Comparison of ENCODE assay signal across 10 cellular contexts in the genomic region with DNA sequence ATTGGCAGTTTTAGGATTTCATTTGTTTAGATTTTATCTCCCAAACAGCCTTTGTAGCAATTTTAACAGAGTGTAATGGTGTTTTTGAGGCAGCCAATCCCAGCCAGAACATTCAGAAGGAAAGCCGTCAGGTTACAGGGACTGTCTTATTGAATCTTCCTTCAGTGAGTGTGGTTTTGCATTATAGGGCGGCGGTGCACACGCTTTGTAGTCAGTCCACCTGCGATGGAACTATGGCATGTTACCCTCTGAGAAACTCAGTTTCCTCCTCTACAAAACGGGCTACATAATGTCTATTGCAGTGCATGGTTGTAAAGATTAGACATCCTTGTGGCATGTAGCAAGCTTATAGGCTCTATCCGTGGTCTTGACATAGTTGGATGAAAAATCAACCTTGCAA. TPM values are rescaled to one million over a fixed set of nuclear protein-coding genes. Genes with fewer than 3 reads are reported as not detected.
A peak's percentile ranks its signal among the peaks of the same experiment; 100 is the strongest.
DNase-seq lines count a peak whose midpoint lies in the region; ATAC-seq and TF ChIP-seq lines count a peak whose summit lies in the region.
"Had no signal": no experiment of that assay in that cellular context is flagged by ENCODE, and none has a peak within 500 bp of the region (broad histone marks: within the 10 kb centered on the region; RNA-seq: fewer than 3 reads in every experiment).

No MANE protein-coding gene starts in this region.

- TF ChIP-seq CTCF in liver (IDR thresholded peaks at IDR 0.05; ENCODE audit: low read depth, low read length, missing input control) (no peak), type B pancreatic cell (conservative IDR thresholded peaks at IDR 0.05) (no peak)

- H3K9me3 ChIP-seq in liver (ENCODE audit: control insufficient read depth in 4 of 4, low read length in 3 of 4) = no peaks in the 10 kb centered on the region

- ATAC-seq in activated naive CD4-positive, alpha-beta T cell treated with anti-CD3 and anti-CD28 coated beads, Interleukin-2, amount 50 U/mL, for 72 hours = no peak
- no peak for ATAC-seq in activated T-helper 17 cell treated with anti-CD3 and anti-CD28 coated beads, Interleukin-2, amount 50 U/mL, for 72 hours (replicated peaks)

- peak overlapping the region; percentile 28 to 93 for H3K27ac ChIP-seq in liver (ENCODE audit: low read depth in 1 of 2, low read length in 2 of 2)

- no peaks in the 10 kb centered on the region for H3K36me3 ChIP-seq in liver (ENCODE audit: control insufficient read depth in 4 of 4, insufficient read depth in 3 of 4, low read depth in 1 of 4, low read length in 3 of 4)

- H3K27me3 Mint-ChIP-seq in activated naive CD4-positive, alpha-beta T cell treated with anti-CD3 and anti-CD28 coated beads, Interleukin-2, amount 10 ng/mL, durations not matched to agents 7 days and 5 days = no peaks in the 10 kb centered on the region
- H3K27me3 Mint-ChIP-seq in activated T-helper 17 cell treated with anti-CD3 and anti-CD28 coated beads, Interleukin-2, amount 50 U/mL, for 72 hours = no peaks in the 10 kb centered on the region
- no peaks in the 10 kb centered on the region for H3K27me3 Mint-ChIP-seq in type B pancreatic cell

- H3K27me3 ChIP-seq in liver (ENCODE audit: control insufficient read depth in 4 of 4, insufficient read depth in 4 of 4, low read length in 3 of 4) = no peaks in the 10 kb centered on the region

- CTCF ChIA-PET in activated naive CD4-positive, alpha-beta T cell treated with anti-CD3 and anti-CD28 coated beads, Interleukin-2, amount 10 ng/mL, durations not matched to agents 7 days and 5 days (lab: Charles Lee) = no interaction called here

- peaks cover 5% of the 10 kb centered on the region for H3K9me3 Mint-ChIP-seq in activated naive CD4-positive, alpha-beta T cell treated with anti-CD3 and anti-CD28 coated beads, Interleukin-2, amount 10 ng/mL, durations not matched to agents 7 days and 5 days
- H3K9me3 Mint-ChIP-seq in activated naive CD4-positive, alpha-beta T cell treated with anti-CD3 and anti-CD28 coated beads, Interleukin-2, amount 50 U/mL, for 72 hours = no peaks in the 10 kb centered on the region
- H3K9me3 Mint-ChIP-seq in activated T-helper 17 cell treated with anti-CD3 and anti-CD28 coated beads, Interleukin-2, amount 50 U/mL, for 72 hours = no peaks in the 10 kb centered on the region
- H3K9me3 Mint-ChIP-seq in type B pancreatic cell = no peaks in the 10 kb centered on the region

- TF ChIP-seq RAD21 in liver (IDR thresholded peaks at IDR 0.05) = no peak

- H3K4me3 Mint-ChIP-seq in activated naive CD4-positive, alpha-beta T cell treated with anti-CD3 and anti-CD28 coated beads, Interleukin-2, amount 10 ng/mL, durations not matched to agents 7 days and 5 days = peak overlapping the region; percentile 87
- peak overlapping the region; percentile 90 for H3K4me3 Mint-ChIP-seq in activated T-helper 17 cell treated with anti-CD3 and anti-CD28 coated beads, Interleukin-2, amount 50 U/mL, for 72 hours
- H3K4me3 Mint-ChIP-seq in type B pancreatic cell = peak overlapping the region; percentile 93

- WGBS in liver = 33% methylated on average over 7 of the region's 7 CpGs

- H3K27ac Mint-ChIP-seq in activated naive CD4-positive, alpha-beta T cell treated with anti-CD3 and anti-CD28 coated beads, Interleukin-2, amount 10 ng/mL, durations not matched to agents 7 days and 5 days = peak overlapping the region; percentile 81
- no peak overlapping the region for H3K27ac Mint-ChIP-seq in activated naive CD4-positive, alpha-beta T cell treated with anti-CD3 and anti-CD28 coated beads, Interleukin-2, amount 50 U/mL, for 72 hours
- H3K27ac Mint-ChIP-seq in activated T-helper 17 cell treated with anti-CD3 and anti-CD28 coated beads, Interleukin-2, amount 50 U/mL, for 72 hours = peak overlapping the region; percentile 83
- no peak overlapping the region for H3K27ac Mint-ChIP-seq in type B pancreatic cell

- peaks cover 8 to 52% (median 42%) of the 10 kb centered on the region in 4 donors for H3K4me1 ChIP-seq in liver (ENCODE audit: control insufficient read depth in 4 of 4, insufficient read depth in 4 of 4, low read length in 3 of 4)

- peak overlapping the region; percentile 73 to 97 (median 85) for H3K4me3 ChIP-seq in liver (ENCODE audit: low read depth in 1 of 3, low read length in 3 of 3)

- no peak for DNase-seq in activated naive CD4-positive, alpha-beta T cell treated with anti-CD3 and anti-CD28 coated beads, Interleukin-2, amount 10 ng/mL, durations not matched to agents 7 days and 5 days
- DNase-seq in activated naive CD4-positive, alpha-beta T cell treated with anti-CD3 and anti-CD28 coated beads, Interleukin-2, amount 50 U/mL, for 72 hours (ENCODE audit: low spot score in 2 of 2) = no peak
- no peak for DNase-seq in type B pancreatic cell (ENCODE audit: extremely low spot score, unreplicated experiment)
- no peak for DNase-seq in NCI-H1436 (lab: John Stamatoyannopoulos, UW)
- DNase-seq in activated effector memory CD4-positive, alpha-beta T cell treated with anti-CD3 and anti-CD28 coated beads, Interleukin-2, amount 50 U/mL, for 16 hours = no peak
- DNase-seq in NCI-H2227 treated with DMSO at 0.1 percent for 48 hours (lab: John Stamatoyannopoulos, UW) = no peak
- DNase-seq: caudate nucleus, DMS79 had no signal

- H3K4me1 Mint-ChIP-seq in activated naive CD4-positive, alpha-beta T cell treated with anti-CD3 and anti-CD28 coated beads, Interleukin-2, amount 10 ng/mL, durations not matched to agents 7 days and 5 days = peaks cover 31% of the 10 kb centered on the region
- H3K4me1 Mint-ChIP-seq in activated T-helper 17 cell treated with anti-CD3 and anti-CD28 coated beads, Interleukin-2, amount 50 U/mL, for 72 hours = peaks cover 17% of the 10 kb centered on the region
- peaks cover 15% of the 10 kb centered on the region for H3K4me1 Mint-ChIP-seq in type B pancreatic cell (ENCODE audit: unreplicated experiment)

- H3K9ac ChIP-seq in liver (ENCODE audit: low read depth in 1 of 2, low read length in 2 of 2) = peak overlapping the region; percentile 97 to 99

- H3K36me3 Mint-ChIP-seq in activated naive CD4-positive, alpha-beta T cell treated with anti-CD3 and anti-CD28 coated beads, Interleukin-2, amount 10 ng/mL, durations not matched to agents 7 days and 5 days = peaks cover 20% of the 10 kb centered on the region
- H3K36me3 Mint-ChIP-seq in activated naive CD4-positive, alpha-beta T cell treated with anti-CD3 and anti-CD28 coated beads, Interleukin-2, amount 50 U/mL, for 72 hours = peaks cover 8 to 13% of the 10 kb centered on the region in 2 donors
- H3K36me3 Mint-ChIP-seq in activated T-helper 17 cell treated with anti-CD3 and anti-CD28 coated beads, Interleukin-2, amount 50 U/mL, for 72 hours (ENCODE audit: low read depth) = peaks cover 18% of the 10 kb centered on the region
- no peaks in the 10 kb centered on the region for H3K36me3 Mint-ChIP-seq in type B pancreatic cell

TF ChIP-seq in liver, 16 proteins besides CTCF, POLR2A, EP300 and RAD21:
- no peak for TF ChIP-seq HNF4A (conservative IDR thresholded peaks at IDR 0.05)
- TF ChIP-seq GABPA (IDR thresholded peaks at IDR 0.05 in 1 of 2, conservative IDR thresholded peaks at IDR 0.05 in 1 of 2) = no peak
- TF ChIP-seq EGR1 (IDR thresholded peaks at IDR 0.05; ENCODE audit: low read depth in 2 of 2) = no peak

RNA-seq across cellular contexts. Expression of gene LRRC28, which starts 1.0 kb away (rescaled TPM):
- total RNA-seq in activated naive CD4-positive, alpha-beta T cell treated with anti-CD3 and anti-CD28 coated beads, Interleukin-2, amount 50 U/mL, for 72 hours = 10 to 100 TPM; 21.3 to 27.7 TPM
- total RNA-seq in activated T-helper 17 cell treated with anti-CD3 and anti-CD28 coated beads, Interleukin-2, amount 50 U/mL, for 72 hours = 10 to 100 TPM; 18.5 to 26.0 TPM
- total RNA-seq in liver = 10 to 100 TPM; 43.7 to 46.6 TPM
- polyA plus RNA-seq in liver = 10 to 100 TPM; 15.4 to 38.3 TPM
- 26.9 and 27.0 TPM in 2 replicates for total RNA-seq in type B pancreatic cell (ENCODE audit: low replicate concordance)

RNA-seq across cellular contexts. Expression of gene TTC23, which starts 2.9 kb away (rescaled TPM):
- total RNA-seq in activated naive CD4-positive, alpha-beta T cell treated with anti-CD3 and anti-CD28 coated beads, Interleukin-2, amount 50 U/mL, for 72 hours = 1 to 10 TPM; 3.1 to 3.6 TPM
- total RNA-seq in activated T-helper 17 cell treated with anti-CD3 and anti-CD28 coated beads, Interleukin-2, amount 50 U/mL, for 72 hours = 1 to 10 TPM in 1 of 2 donors, under 1 TPM in 1; 0.67 to 2.5 TPM
- total RNA-seq in liver (10 to 100 TPM in 1 of 2 donors, 1 to 10 TPM in 1; 9.9 to 12.3 TPM), type B pancreatic cell (ENCODE audit: low replicate concordance) (18.8 and 26.4 TPM in 2 replicates)
- polyA plus RNA-seq in liver = 1 to 10 TPM; 3.7 to 4.4 TPM

Comparison
In these comparisons a context has a peak if more than half of its experiments do, and no peak if none do; other contexts are left out.
1. H3K27ac Mint-ChIP-seq: peak in activated naive CD4-positive, alpha-beta T cell treated with anti-CD3 and anti-CD28 coated beads, Interleukin-2, amount 10 ng/mL, durations not matched to agents 7 days and 5 days (single experiment) and activated T-helper 17 cell treated with anti-CD3 and anti-CD28 coated beads, Interleukin-2, amount 50 U/mL, for 72 hours (single experiment); none in activated naive CD4-positive, alpha-beta T cell treated with anti-CD3 and anti-CD28 coated beads, Interleukin-2, amount 50 U/mL, for 72 hours (0 of 2) and type B pancreatic cell (single experiment).
2. Peak in every context shown above with its lines, with median percentiles within 50 percentile points of each other: H3K4me3 Mint-ChIP-seq.